Comparison of ENCODE assay signal across 1 cellular context in the genomic region with DNA sequence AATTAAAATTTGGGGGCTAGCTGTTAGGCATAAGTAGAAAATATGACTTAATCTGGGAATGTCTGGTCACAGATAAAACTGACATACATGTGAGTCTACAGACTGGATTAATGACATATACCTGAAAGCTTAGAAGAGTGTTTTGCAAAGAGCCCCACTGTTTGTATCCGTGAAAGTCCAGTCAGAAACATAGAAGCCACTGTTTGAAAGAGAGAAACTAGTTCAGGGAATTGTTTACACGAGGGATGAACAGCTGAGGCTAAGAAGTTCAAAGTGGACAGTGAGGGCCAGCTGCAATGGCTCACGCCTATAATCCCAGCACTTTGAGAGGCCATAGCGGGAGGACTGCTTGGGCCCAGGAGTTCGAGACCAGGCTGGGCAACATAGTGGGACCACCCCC.
TF ChIP-seq lines count a peak whose summit lies in the region.

No MANE protein-coding gene starts in this region.

TF ChIP-seq in HepG2, 621 proteins besides CTCF, POLR2A, EP300 and RAD21 (continued from another document and continues in another):
- TF ChIP-seq, protein P1, sequence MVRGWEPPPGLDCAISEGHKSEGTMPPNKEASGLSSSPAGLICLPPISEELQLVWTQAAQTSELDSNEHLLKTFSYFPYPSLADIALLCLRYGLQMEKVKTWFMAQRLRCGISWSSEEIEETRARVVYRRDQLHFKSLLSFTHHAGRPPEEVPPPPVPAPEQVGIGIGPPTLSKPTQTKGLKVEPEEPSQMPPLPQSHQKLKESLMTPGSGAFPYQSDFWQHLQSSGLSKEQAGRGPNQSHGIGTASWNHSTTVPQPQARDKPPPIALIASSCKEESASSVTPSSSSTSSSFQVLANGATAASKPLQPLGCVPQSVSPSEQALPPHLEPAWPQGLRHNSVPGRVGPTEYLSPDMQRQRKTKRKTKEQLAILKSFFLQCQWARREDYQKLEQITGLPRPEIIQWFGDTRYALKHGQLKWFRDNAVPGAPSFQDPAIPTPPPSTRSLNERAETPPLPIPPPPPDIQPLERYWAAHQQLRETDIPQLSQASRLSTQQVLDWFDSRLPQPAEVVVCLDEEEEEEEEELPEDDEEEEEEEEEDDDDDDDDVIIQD (CRISPR knock-in tag; IDR thresholded peaks at IDR 0.05; ENCODE audit: low read depth): peak; percentile 65; the same call in 1 of the 2 replicates
- peak; percentile 35; the same call in 1 of the 2 replicates for TF ChIP-seq HDAC2 (CRISPR knock-in tag; IDR thresholded peaks at IDR 0.05)
- no peak for TF ChIP-seq NR2F6 (IDR thresholded peaks at IDR 0.05)
- TF ChIP-seq NR2F6 (CRISPR knock-in tag; IDR thresholded peaks at IDR 0.05): peak; percentile 15; the same call in 1 of the 2 replicates
- TF ChIP-seq ZMYM4 (CRISPR knock-in tag; IDR thresholded peaks at IDR 0.05): peak; percentile 68; the same call in 1 of the 2 replicates
- no peak for TF ChIP-seq ZNF709 (CRISPR knock-in tag; IDR thresholded peaks at IDR 0.05)
- peak; percentile 50 for TF ChIP-seq TEAD3 (CRISPR knock-in tag; optimal IDR thresholded peaks at IDR 0.05; ENCODE audit: borderline replicate concordance)
- no peak for TF ChIP-seq ZNF556 (CRISPR knock-in tag; IDR thresholded peaks at IDR 0.05; ENCODE audit: borderline replicate concordance)
- TF ChIP-seq ZNF713 (CRISPR knock-in tag; IDR thresholded peaks at IDR 0.05): no peak
- TF ChIP-seq ZNF331 (CRISPR knock-in tag; IDR thresholded peaks at IDR 0.05): peak; percentile 57; the same call in 1 of the 2 replicates
- peak; percentile 15 for TF ChIP-seq SKI (IDR thresholded peaks at IDR 0.05; ENCODE audit: partially characterized antibody)
- no peak for TF ChIP-seq ZNF772 (CRISPR knock-in tag; IDR thresholded peaks at IDR 0.05)
- TF ChIP-seq GATAD1 (CRISPR knock-in tag; IDR thresholded peaks at IDR 0.05): 0 out of 2 replicates have a peak, but pooled peaks have one; percentile 15
- no peak for TF ChIP-seq ZNF230 (CRISPR knock-in tag; IDR thresholded peaks at IDR 0.05)
- no peak for TF ChIP-seq ZFP41 (CRISPR knock-in tag; IDR thresholded peaks at IDR 0.05; ENCODE audit: borderline replicate concordance)
- peak; percentile 67 for TF ChIP-seq SOX5 (CRISPR knock-in tag; IDR thresholded peaks at IDR 0.05; ENCODE audit: borderline replicate concordance)
- TF ChIP-seq NFRKB (IDR thresholded peaks at IDR 0.05): no peak
- TF ChIP-seq AKAP8 (CRISPR knock-in tag; IDR thresholded peaks at IDR 0.05): no peak
- peak; percentile 23; the same call in 1 of the 2 replicates for TF ChIP-seq TBX3 (IDR thresholded peaks at IDR 0.05; ENCODE audit: borderline replicate concordance)
- TF ChIP-seq, protein P2, sequence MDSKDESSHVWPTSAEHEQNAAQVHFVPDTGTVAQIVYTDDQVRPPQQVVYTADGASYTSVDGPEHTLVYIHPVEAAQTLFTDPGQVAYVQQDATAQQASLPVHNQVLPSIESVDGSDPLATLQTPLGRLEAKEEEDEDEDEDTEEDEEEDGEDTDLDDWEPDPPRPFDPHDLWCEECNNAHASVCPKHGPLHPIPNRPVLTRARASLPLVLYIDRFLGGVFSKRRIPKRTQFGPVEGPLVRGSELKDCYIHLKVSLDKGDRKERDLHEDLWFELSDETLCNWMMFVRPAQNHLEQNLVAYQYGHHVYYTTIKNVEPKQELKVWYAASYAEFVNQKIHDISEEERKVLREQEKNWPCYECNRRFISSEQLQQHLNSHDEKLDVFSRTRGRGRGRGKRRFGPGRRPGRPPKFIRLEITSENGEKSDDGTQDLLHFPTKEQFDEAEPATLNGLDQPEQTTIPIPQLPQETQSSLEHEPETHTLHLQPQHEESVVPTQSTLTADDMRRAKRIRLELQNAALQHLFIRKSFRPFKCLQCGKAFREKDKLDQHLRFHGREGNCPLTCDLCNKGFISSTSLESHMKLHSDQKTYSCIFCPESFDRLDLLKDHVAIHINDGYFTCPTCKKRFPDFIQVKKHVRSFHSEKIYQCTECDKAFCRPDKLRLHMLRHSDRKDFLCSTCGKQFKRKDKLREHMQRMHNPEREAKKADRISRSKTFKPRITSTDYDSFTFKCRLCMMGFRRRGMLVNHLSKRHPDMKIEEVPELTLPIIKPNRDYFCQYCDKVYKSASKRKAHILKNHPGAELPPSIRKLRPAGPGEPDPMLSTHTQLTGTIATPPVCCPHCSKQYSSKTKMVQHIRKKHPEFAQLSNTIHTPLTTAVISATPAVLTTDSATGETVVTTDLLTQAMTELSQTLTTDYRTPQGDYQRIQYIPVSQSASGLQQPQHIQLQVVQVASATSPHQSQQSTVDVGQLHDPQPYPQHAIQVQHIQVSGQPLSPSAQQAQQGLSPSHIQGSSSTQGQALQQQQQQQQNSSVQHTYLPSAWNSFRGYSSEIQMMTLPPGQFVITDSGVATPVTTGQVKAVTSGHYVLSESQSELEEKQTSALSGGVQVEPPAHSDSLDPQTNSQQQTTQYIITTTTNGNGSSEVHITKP (CRISPR knock-in tag; IDR thresholded peaks at IDR 0.05; ENCODE audit: low read depth): no peak
- peak; percentile 25; the same call in 1 of the 2 replicates for TF ChIP-seq ZNF24 (IDR thresholded peaks at IDR 0.05)
- no peak for TF ChIP-seq ZFYVE20 (CRISPR knock-in tag; IDR thresholded peaks at IDR 0.05; ENCODE audit: borderline replicate concordance, low read depth)
- no peak for TF ChIP-seq JDP2 (CRISPR knock-in tag; IDR thresholded peaks at IDR 0.05; ENCODE audit: borderline replicate concordance)
- TF ChIP-seq GZF1 (CRISPR knock-in tag; IDR thresholded peaks at IDR 0.05): no peak
- 0 out of 2 replicates have a peak, but pooled peaks have one; percentile 52 for TF ChIP-seq MIXL1 (CRISPR knock-in tag; IDR thresholded peaks at IDR 0.05)
- TF ChIP-seq POLR2G (IDR thresholded peaks at IDR 0.05; ENCODE audit: low read depth, low read length): no peak
- peak; percentile 72 for TF ChIP-seq HNF4A (CRISPR knock-in tag; IDR thresholded peaks at IDR 0.05)
- TF ChIP-seq KLF6 (CRISPR knock-in tag; IDR thresholded peaks at IDR 0.05): no peak
- no peak for TF ChIP-seq ZSCAN21 (CRISPR knock-in tag; IDR thresholded peaks at IDR 0.05; ENCODE audit: borderline replicate concordance)
- TF ChIP-seq ADNP (CRISPR knock-in tag; IDR thresholded peaks at IDR 0.05): no peak; the same call in 1 of the 2 replicates
- TF ChIP-seq TBL1XR1 (IDR thresholded peaks at IDR 0.05; ENCODE audit: borderline replicate concordance, low read length, partially characterized antibody): no peak
- TF ChIP-seq U2AF1 (optimal IDR thresholded peaks at IDR 0.05; ENCODE audit: low read depth, low read length): no peak
- TF ChIP-seq ZNF44 (CRISPR knock-in tag; IDR thresholded peaks at IDR 0.05): no peak
- TF ChIP-seq ZNF792 (CRISPR knock-in tag; IDR thresholded peaks at IDR 0.05): no peak
- no peak for TF ChIP-seq TCF12 (IDR thresholded peaks at IDR 0.05)
- no peak for TF ChIP-seq TCF12 (CRISPR knock-in tag; IDR thresholded peaks at IDR 0.05)
- no peak for TF ChIP-seq SRF (IDR thresholded peaks at IDR 0.05; ENCODE audit: low read depth, low read length)
- TF ChIP-seq THYN1 (CRISPR knock-in tag; IDR thresholded peaks at IDR 0.05; ENCODE audit: borderline replicate concordance, low read depth): no peak
- no peak for TF ChIP-seq HMG20B (CRISPR knock-in tag; conservative IDR thresholded peaks at IDR 0.05)
- no peak for TF ChIP-seq ATF1 (CRISPR knock-in tag; IDR thresholded peaks at IDR 0.05)
- TF ChIP-seq DPF2 (CRISPR knock-in tag; IDR thresholded peaks at IDR 0.05; ENCODE audit: borderline replicate concordance, low read depth): 0 out of 2 replicates have a peak, but pooled peaks have one; percentile 19
- no peak for TF ChIP-seq ZNF101 (CRISPR knock-in tag; IDR thresholded peaks at IDR 0.05; ENCODE audit: borderline replicate concordance, low read depth)
- no peak for TF ChIP-seq NR1H2 (CRISPR knock-in tag; IDR thresholded peaks at IDR 0.05; ENCODE audit: borderline replicate concordance, low read depth)
- TF ChIP-seq, protein P3, sequence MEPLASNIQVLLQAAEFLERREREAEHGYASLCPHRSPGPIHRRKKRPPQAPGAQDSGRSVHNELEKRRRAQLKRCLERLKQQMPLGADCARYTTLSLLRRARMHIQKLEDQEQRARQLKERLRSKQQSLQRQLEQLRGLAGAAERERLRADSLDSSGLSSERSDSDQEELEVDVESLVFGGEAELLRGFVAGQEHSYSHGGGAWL (CRISPR knock-in tag; IDR thresholded peaks at IDR 0.05): no peak
- TF ChIP-seq ZNF570 (CRISPR knock-in tag; IDR thresholded peaks at IDR 0.05; ENCODE audit: borderline replicate concordance): no peak
- TF ChIP-seq, protein P4, sequence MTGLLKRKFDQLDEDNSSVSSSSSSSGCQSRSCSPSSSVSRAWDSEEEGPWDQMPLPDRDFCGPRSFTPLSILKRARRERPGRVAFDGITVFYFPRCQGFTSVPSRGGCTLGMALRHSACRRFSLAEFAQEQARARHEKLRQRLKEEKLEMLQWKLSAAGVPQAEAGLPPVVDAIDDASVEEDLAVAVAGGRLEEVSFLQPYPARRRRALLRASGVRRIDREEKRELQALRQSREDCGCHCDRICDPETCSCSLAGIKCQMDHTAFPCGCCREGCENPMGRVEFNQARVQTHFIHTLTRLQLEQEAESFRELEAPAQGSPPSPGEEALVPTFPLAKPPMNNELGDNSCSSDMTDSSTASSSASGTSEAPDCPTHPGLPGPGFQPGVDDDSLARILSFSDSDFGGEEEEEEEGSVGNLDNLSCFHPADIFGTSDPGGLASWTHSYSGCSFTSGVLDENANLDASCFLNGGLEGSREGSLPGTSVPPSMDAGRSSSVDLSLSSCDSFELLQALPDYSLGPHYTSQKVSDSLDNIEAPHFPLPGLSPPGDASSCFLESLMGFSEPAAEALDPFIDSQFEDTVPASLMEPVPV (CRISPR knock-in tag; IDR thresholded peaks at IDR 0.05): no peak
- TF ChIP-seq MAZ (IDR thresholded peaks at IDR 0.05; ENCODE audit: borderline replicate concordance, low read depth, low read length): no peak
- no peak for TF ChIP-seq MAZ (CRISPR knock-in tag; IDR thresholded peaks at IDR 0.05; ENCODE audit: low read depth)
- TF ChIP-seq, protein P5, sequence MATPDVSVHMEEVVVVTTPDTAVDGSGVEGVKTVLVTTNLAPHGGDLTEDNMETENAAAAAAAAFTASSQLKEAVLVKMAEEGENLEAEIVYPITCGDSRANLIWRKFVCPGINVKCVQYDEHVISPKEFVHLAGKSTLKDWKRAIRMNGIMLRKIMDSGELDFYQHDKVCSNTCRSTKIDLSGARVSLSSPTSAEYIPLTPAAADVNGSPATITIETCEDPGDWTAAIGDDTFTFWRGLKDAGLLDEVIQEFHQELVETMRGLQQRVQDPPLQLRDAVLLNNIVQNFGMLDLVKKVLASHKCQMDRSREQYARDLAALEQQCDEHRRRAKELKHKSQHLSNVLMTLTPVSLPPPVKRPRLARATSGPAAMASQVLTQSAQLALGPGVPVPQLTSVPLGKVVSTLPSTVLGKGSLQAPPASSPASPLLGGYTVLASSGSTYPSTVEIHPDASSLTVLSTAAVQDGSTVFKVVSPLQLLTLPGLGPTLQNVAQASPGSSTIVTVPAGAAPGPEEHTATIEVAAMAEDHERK (CRISPR knock-in tag; IDR thresholded peaks at IDR 0.05; ENCODE audit: low read depth): no peak
- no peak for TF ChIP-seq ZIK1 (CRISPR knock-in tag; IDR thresholded peaks at IDR 0.05; ENCODE audit: borderline replicate concordance, low read depth)
- TF ChIP-seq, protein P6, sequence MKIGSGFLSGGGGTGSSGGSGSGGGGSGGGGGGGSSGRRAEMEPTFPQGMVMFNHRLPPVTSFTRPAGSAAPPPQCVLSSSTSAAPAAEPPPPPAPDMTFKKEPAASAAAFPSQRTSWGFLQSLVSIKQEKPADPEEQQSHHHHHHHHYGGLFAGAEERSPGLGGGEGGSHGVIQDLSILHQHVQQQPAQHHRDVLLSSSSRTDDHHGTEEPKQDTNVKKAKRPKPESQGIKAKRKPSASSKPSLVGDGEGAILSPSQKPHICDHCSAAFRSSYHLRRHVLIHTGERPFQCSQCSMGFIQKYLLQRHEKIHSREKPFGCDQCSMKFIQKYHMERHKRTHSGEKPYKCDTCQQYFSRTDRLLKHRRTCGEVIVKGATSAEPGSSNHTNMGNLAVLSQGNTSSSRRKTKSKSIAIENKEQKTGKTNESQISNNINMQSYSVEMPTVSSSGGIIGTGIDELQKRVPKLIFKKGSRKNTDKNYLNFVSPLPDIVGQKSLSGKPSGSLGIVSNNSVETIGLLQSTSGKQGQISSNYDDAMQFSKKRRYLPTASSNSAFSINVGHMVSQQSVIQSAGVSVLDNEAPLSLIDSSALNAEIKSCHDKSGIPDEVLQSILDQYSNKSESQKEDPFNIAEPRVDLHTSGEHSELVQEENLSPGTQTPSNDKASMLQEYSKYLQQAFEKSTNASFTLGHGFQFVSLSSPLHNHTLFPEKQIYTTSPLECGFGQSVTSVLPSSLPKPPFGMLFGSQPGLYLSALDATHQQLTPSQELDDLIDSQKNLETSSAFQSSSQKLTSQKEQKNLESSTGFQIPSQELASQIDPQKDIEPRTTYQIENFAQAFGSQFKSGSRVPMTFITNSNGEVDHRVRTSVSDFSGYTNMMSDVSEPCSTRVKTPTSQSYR (CRISPR knock-in tag; IDR thresholded peaks at IDR 0.05; ENCODE audit: borderline replicate concordance): no peak
- no peak for TF ChIP-seq ZNF672 (CRISPR knock-in tag; IDR thresholded peaks at IDR 0.05)
- TF ChIP-seq CCAR2 (optimal IDR thresholded peaks at IDR 0.05; ENCODE audit: low read depth, low read length): no peak
- TF ChIP-seq KAT2B (IDR thresholded peaks at IDR 0.05; ENCODE audit: borderline replicate concordance, low read depth, low read length): no peak
- TF ChIP-seq, protein P7, sequence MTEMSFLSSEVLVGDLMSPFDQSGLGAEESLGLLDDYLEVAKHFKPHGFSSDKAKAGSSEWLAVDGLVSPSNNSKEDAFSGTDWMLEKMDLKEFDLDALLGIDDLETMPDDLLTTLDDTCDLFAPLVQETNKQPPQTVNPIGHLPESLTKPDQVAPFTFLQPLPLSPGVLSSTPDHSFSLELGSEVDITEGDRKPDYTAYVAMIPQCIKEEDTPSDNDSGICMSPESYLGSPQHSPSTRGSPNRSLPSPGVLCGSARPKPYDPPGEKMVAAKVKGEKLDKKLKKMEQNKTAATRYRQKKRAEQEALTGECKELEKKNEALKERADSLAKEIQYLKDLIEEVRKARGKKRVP (CRISPR knock-in tag; IDR thresholded peaks at IDR 0.05): no peak
- no peak for TF ChIP-seq TAF1 (CRISPR knock-in tag; IDR thresholded peaks at IDR 0.05)
- TF ChIP-seq KDM3A (CRISPR knock-in tag; IDR thresholded peaks at IDR 0.05; ENCODE audit: low read depth): no peak
- TF ChIP-seq ATF7-NPFF (CRISPR knock-in tag; IDR thresholded peaks at IDR 0.05; ENCODE audit: low read depth): no peak
- TF ChIP-seq THAP11 (CRISPR knock-in tag; IDR thresholded peaks at IDR 0.05): peak; percentile 24
- TF ChIP-seq PITX1 (CRISPR knock-in tag; IDR thresholded peaks at IDR 0.05): peak; percentile 86
- no peak for TF ChIP-seq ZNF816 (CRISPR knock-in tag; IDR thresholded peaks at IDR 0.05; ENCODE audit: borderline replicate concordance)
- no peak for TF ChIP-seq AHR (CRISPR knock-in tag; IDR thresholded peaks at IDR 0.05)
- TF ChIP-seq, protein P8, sequence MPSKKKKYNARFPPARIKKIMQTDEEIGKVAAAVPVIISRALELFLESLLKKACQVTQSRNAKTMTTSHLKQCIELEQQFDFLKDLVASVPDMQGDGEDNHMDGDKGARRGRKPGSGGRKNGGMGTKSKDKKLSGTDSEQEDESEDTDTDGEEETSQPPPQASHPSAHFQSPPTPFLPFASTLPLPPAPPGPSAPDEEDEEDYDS (CRISPR knock-in tag; IDR thresholded peaks at IDR 0.05): no peak
- no peak for TF ChIP-seq HMGA1 (CRISPR knock-in tag; conservative IDR thresholded peaks at IDR 0.05)
- no peak for TF ChIP-seq RAD51 (IDR thresholded peaks at IDR 0.05; ENCODE audit: borderline replicate concordance)
- TF ChIP-seq ZNF382 (CRISPR knock-in tag; IDR thresholded peaks at IDR 0.05; ENCODE audit: borderline replicate concordance): no peak
- TF ChIP-seq RARA (CRISPR knock-in tag; IDR thresholded peaks at IDR 0.05): peak; percentile 62
